In genomic region chr1:92536593-92537332, GRCh38 we compare ENCODE assay signal across 9 cellular contexts. TPM values are rescaled to one million over a fixed set of nuclear protein-coding genes. Genes with fewer than 3 reads are reported as not detected.
A peak's percentile ranks its signal among the peaks of the same experiment; 100 is the strongest.
DNase-seq lines count a peak whose midpoint lies in the region; ATAC-seq and TF ChIP-seq lines count a peak whose summit lies in the region.
"Had no signal": no experiment of that assay in that cellular context is flagged by ENCODE, and none has a peak within 500 bp of the region (broad histone marks: within the 10 kb centered on the region; RNA-seq: fewer than 3 reads in every experiment).

No MANE protein-coding gene starts in this region.

- TF ChIP-seq CTCF in dorsolateral prefrontal cortex (IDR thresholded peaks at IDR 0.05 in 54 of 56, conservative IDR thresholded peaks at IDR 0.05 in 2 of 56; ENCODE audit: low read depth in 1 of 56, partially characterized antibody in 56 of 56), result no peak

- H3K27me3 ChIP-seq in dorsolateral prefrontal cortex, result no peaks in the 10 kb centered on the region

- H3K4me1 Mint-ChIP-seq in activated T-cell treated with anti-CD3 and anti-CD28 coated beads, Interleukin-2, amount 50 U/mL, for 72 hours (ENCODE audit: low read depth), result peaks cover 97% of the 10 kb centered on the region
- H3K4me1 Mint-ChIP-seq in T-cell, result peaks cover 67 to 71% (median 68%) of the 10 kb centered on the region in 3 donors

- CTCF ChIA-PET in T-cell (lab: Charles Lee), result interaction anchor here (0.6 to 1.7 kb wide), 5 partner anchors 52 to 768 kb away, joined by 3 to 6 read pairs (median 4); no protein-coding TSS in a partner anchor

- peaks cover 18 to 48% of the 10 kb centered on the region in 2 donors for H3K36me3 Mint-ChIP-seq in activated T-cell treated with anti-CD3 and anti-CD28 coated beads, Interleukin-2, amount 50 U/mL, for 72 hours (ENCODE audit: insufficient read depth in 2 of 2)
- no peaks in the 10 kb centered on the region for H3K36me3 Mint-ChIP-seq in T-cell

- H3K27ac Mint-ChIP-seq in activated T-cell treated with anti-CD3 and anti-CD28 coated beads, Interleukin-2, amount 50 U/mL, for 72 hours, result peak overlapping the region; percentile 80
- H3K27ac Mint-ChIP-seq in T-cell, result peak overlapping the region; percentile 83 to 87

- peaks cover 0 to 2% of the 10 kb centered on the region in 2 donors for H3K9me3 Mint-ChIP-seq in activated T-cell treated with anti-CD3 and anti-CD28 coated beads, Interleukin-2, amount 50 U/mL, for 72 hours
- H3K9me3 Mint-ChIP-seq in T-cell, result peaks cover 0 to 5% (median 0%) of the 10 kb centered on the region in 3 donors

- ATAC-seq in activated T-cell treated with anti-CD3 and anti-CD28 coated beads, Interleukin-2, amount 50 U/mL, for 72 hours (replicated peaks in 1 of 2), result peak; percentile 59 to 60
- ATAC-seq in HG02943 (IDR thresholded peaks at IDR 0.05; ENCODE audit: low read depth, unreplicated experiment) (peak; percentile 45), T-cell (replicated peaks in 1 of 4) (peak; percentile 80 to 91 (median 85))

- peak overlapping the region; percentile 59 to 73 for H3K4me3 Mint-ChIP-seq in activated T-cell treated with anti-CD3 and anti-CD28 coated beads, Interleukin-2, amount 50 U/mL, for 72 hours
- peak overlapping the region; percentile 45 to 69 (median 54) for H3K4me3 Mint-ChIP-seq in T-cell

- POLR2A ChIA-PET in T-cell (lab: Charles Lee), result interaction anchor here (0.6 to 1.2 kb wide), 5 partner anchors 10 to 1527 kb away, joined by 3 to 6 read pairs (median 5); no protein-coding TSS in a partner anchor

- no peak overlapping the region for H3K4me3 ChIP-seq in dorsolateral prefrontal cortex

- intact Hi-C loops in dorsolateral prefrontal cortex (cut with DNase I), result no loop called here

- H3K27ac ChIP-seq in dorsolateral prefrontal cortex, result no peak overlapping the region
- H3K27ac ChIP-seq: C4-2B had no signal

- DNase-seq in activated T-cell treated with anti-CD3 and anti-CD28 coated beads, Interleukin-2, amount 50 U/mL, for 72 hours, result peak; percentile 31 to 45
- DNase-seq in activated T-cell treated with anti-CD3 and anti-CD28 coated beads, Interleukin-2, amount 50 U/mL, for 48 hours, result no peak
- peak in 10 of 34 experiments; percentile 1 to 32 (median 15) for DNase-seq in T-cell
- DNase-seq in kidney tubule cell (ENCODE audit: low spot score), result peak; percentile 41
- no peak for DNase-seq in NCI-H2227 (lab: John Stamatoyannopoulos, UW; ENCODE audit: unreplicated experiment)
- DNase-seq in dorsolateral prefrontal cortex, result no peak
- no peak for DNase-seq in midbrain (lab: John Stamatoyannopoulos, UW)

- no peaks in the 10 kb centered on the region for H3K27me3 Mint-ChIP-seq in activated T-cell treated with anti-CD3 and anti-CD28 coated beads, Interleukin-2, amount 50 U/mL, for 72 hours (ENCODE audit: low read depth)
- H3K27me3 Mint-ChIP-seq in T-cell, result no peaks in the 10 kb centered on the region

RNA-seq across cellular contexts. Expression of gene GFI1, which starts 50.0 kb away (rescaled TPM):
- 100 to 1,000 TPM in 1 of 2 donors, 10 to 100 TPM in 1; 96.5 to 117 TPM for total RNA-seq in activated T-cell treated with anti-CD3 and anti-CD28 coated beads, Interleukin-2, amount 50 U/mL, for 72 hours
- total RNA-seq in T-cell (10 to 100 TPM; 13.8 to 25.7 (median 20.1) TPM), dorsolateral prefrontal cortex (1 to 10 TPM in 1 of 120 experiments, under 1 TPM in 35, not detected in 84; 0.13 to 1.8 (median 0.36) TPM)

Comparison
In these comparisons a context has a peak if more than half of its experiments do, and no peak if none do; other contexts are left out.
1. DNase-seq: peak in activated T-cell treated with anti-CD3 and anti-CD28 coated beads, Interleukin-2, amount 50 U/mL, for 72 hours (2 of 2) and kidney tubule cell (single experiment); none in activated T-cell treated with anti-CD3 and anti-CD28 coated beads, Interleukin-2, amount 50 U/mL, for 48 hours (0 of 2), NCI-H2227 (single experiment), dorsolateral prefrontal cortex (0 of 10) and midbrain (single experiment).
2. RNA of gene GFI1, which starts 50.0 kb away (total RNA-seq): 96.5 to 117 TPM in activated T-cell treated with anti-CD3 and anti-CD28 coated beads, Interleukin-2, amount 50 U/mL, for 72 hours and 13.8 to 25.7 TPM in T-cell; 0.13 to 1.8 TPM in dorsolateral prefrontal cortex; every median in the first group is over 4 times any median in the second.
3. Peak in every context shown above with its lines, with median percentiles within 50 percentile points of each other: ATAC-seq.